17 cellular contexts compared by ENCODE assay signal in the genomic region with DNA sequence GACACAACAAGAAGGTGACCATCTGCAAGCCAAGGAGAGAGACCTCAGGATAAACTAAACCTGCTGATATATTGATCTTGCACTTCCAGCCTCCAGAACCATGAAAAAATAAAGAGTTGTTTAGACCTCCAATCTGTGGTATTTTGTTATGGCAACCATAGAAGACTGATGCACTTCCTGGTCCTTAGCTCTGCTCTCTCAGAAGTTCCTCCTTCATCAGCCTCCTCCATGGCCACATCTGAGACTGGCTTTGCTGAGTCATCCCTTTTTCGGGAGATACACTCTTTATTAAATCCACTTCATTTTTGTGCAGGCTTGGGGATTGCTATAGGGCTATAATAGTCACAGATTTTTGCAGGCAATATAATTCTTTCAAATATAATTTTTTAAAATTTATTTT.
DNase-seq lines count a peak whose midpoint lies in the region; ATAC-seq and TF ChIP-seq lines count a peak whose summit lies in the region.
"Had no signal": no experiment of that assay in that cellular context is flagged by ENCODE, and none has a peak within 500 bp of the region (broad histone marks: within the 10 kb centered on the region; RNA-seq: fewer than 3 reads in every experiment).

No MANE protein-coding gene starts in this region.

- H3K79me2 ChIP-seq in OCI-LY1 (ENCODE audit: insufficient read depth, low read length), result no peaks in the 10 kb centered on the region

- peaks cover 37% of the 10 kb centered on the region for H3K4me1 ChIP-seq in OCI-LY1 (ENCODE audit: insufficient read depth, low read length, severe bottlenecking)
- H3K4me1 ChIP-seq: thyroid gland had no signal

- H3K9ac ChIP-seq in OCI-LY1 (ENCODE audit: low read length), result no peak overlapping the region

- no peak overlapping the region for H3K27ac Mint-ChIP-seq in activated naive CD4-positive, alpha-beta T cell treated with anti-CD3 and anti-CD28 coated beads for 36 hours
- peak overlapping the region; percentile 41 for H3K27ac Mint-ChIP-seq in activated CD8-positive, alpha-beta T cell treated with anti-CD3 and anti-CD28 coated beads, Interleukin-2, amount 10 ng/mL, durations not matched to agents 7 days and 5 days
- H3K27ac Mint-ChIP-seq in stimulated activated naive CD8-positive, alpha-beta T cell treated with anti-CD3 and anti-CD28 coated beads, Interleukin-15, Interleukin-2, amounts not matched to agents 100 ng/mL and 50 ng/mL, for 24 hours, result peak overlapping the region; percentile 51
- H3K27ac Mint-ChIP-seq: memory B cell had no signal

- H2AFZ ChIP-seq in OCI-LY1 (ENCODE audit: low read length), result 0 out of 2 replicates have a peak overlapping the region, but pooled peaks have one; percentile 9

- H4K20me1 ChIP-seq in OCI-LY1 (ENCODE audit: insufficient read depth, low read length), result no peaks in the 10 kb centered on the region

- H3K4me1 Mint-ChIP-seq in activated naive CD4-positive, alpha-beta T cell treated with anti-CD3 and anti-CD28 coated beads for 36 hours (ENCODE audit: low read depth), result peaks cover 23% of the 10 kb centered on the region
- H3K4me1 Mint-ChIP-seq in activated CD8-positive, alpha-beta T cell treated with anti-CD3 and anti-CD28 coated beads, Interleukin-2, amount 10 ng/mL, durations not matched to agents 7 days and 5 days (ENCODE audit: low read depth), result peaks cover 26% of the 10 kb centered on the region
- H3K4me1 Mint-ChIP-seq in stimulated activated naive CD8-positive, alpha-beta T cell treated with anti-CD3 and anti-CD28 coated beads, Interleukin-15, Interleukin-2, amounts not matched to agents 100 ng/mL and 50 ng/mL, for 24 hours (ENCODE audit: low read depth), result peaks cover 44% of the 10 kb centered on the region

- no peak overlapping the region for H3K4me3 Mint-ChIP-seq in activated naive CD4-positive, alpha-beta T cell treated with anti-CD3 and anti-CD28 coated beads for 36 hours
- H3K4me3 Mint-ChIP-seq in activated CD8-positive, alpha-beta T cell treated with anti-CD3 and anti-CD28 coated beads, Interleukin-2, amount 10 ng/mL, durations not matched to agents 7 days and 5 days, result no peak overlapping the region
- H3K4me3 Mint-ChIP-seq in stimulated activated naive CD8-positive, alpha-beta T cell treated with anti-CD3 and anti-CD28 coated beads, Interleukin-15, Interleukin-2, amounts not matched to agents 100 ng/mL and 50 ng/mL, for 24 hours, result no peak overlapping the region
- H3K4me3 Mint-ChIP-seq: activated T-cell treated with anti-CD3 and anti-CD28 coated beads, Interleukin-2, amount 50 U/mL, for 4 hours; memory B cell had no signal

- no peak overlapping the region for H3K4me2 ChIP-seq in OCI-LY1 (ENCODE audit: low read length)

- H3K27me3 ChIP-seq in OCI-LY1 (ENCODE audit: insufficient read depth, low read length) (no peaks in the 10 kb centered on the region), brain microvascular endothelial cell (replicated peaks) (no peaks in the 10 kb centered on the region)
- H3K27me3 ChIP-seq: thyroid gland had no signal

- no peak for TF ChIP-seq CTCF in OCI-LY1 (IDR thresholded peaks at IDR 0.05; ENCODE audit: low read length)
- no peak for TF ChIP-seq CTCF in brain microvascular endothelial cell (IDR thresholded peaks at IDR 0.05; ENCODE audit: low read depth, low read length, missing control alignments)

- peak; percentile 76 for ATAC-seq in activated CD8-positive, alpha-beta T cell treated with anti-CD3 and anti-CD28 coated beads, Interleukin-2, amount 10 ng/mL, durations not matched to agents 7 days and 5 days
- ATAC-seq in HG02571 (IDR thresholded peaks at IDR 0.05; ENCODE audit: unreplicated experiment), result no peak
- ATAC-seq: activated T-cell treated with anti-CD3 and anti-CD28 coated beads, Interleukin-2, amount 50 U/mL, for 4 hours; right cardiac atrium had no signal

- H3F3A ChIP-seq in OCI-LY1 (ENCODE audit: insufficient read depth, low read length), result no peaks in the 10 kb centered on the region

- H3K27ac ChIP-seq in OCI-LY1 (ENCODE audit: low read depth, low read length, poor library complexity, severe bottlenecking) (peak overlapping the region; percentile 8), brain microvascular endothelial cell (no peak overlapping the region)
- H3K27ac ChIP-seq: thyroid gland had no signal

- peak; percentile 31 for DNase-seq in activated naive CD4-positive, alpha-beta T cell treated with anti-CD3 and anti-CD28 coated beads for 36 hours
- no peak for DNase-seq in activated naive CD4-positive, alpha-beta T cell treated with Interleukin-2 at 50 U/mL for 16 hours
- peak; percentile 31 for DNase-seq in activated CD8-positive, alpha-beta T cell treated with anti-CD3 and anti-CD28 coated beads, Interleukin-2, amount 10 ng/mL, durations not matched to agents 7 days and 5 days
- DNase-seq in brain microvascular endothelial cell, result no peak
- DNase-seq in activated T-cell treated with anti-CD3 and anti-CD28 coated beads, Interleukin-2, amount 50 U/mL, for 48 hours, result no peak
- DNase-seq: activated CD4-positive, alpha-beta T cell treated with anti-CD3 and anti-CD28 coated beads for 48 hours; activated T-cell treated with anti-CD3 and anti-CD28 coated beads, Interleukin-2, amount 50 U/mL, for 4 hours; anterior cingulate cortex; NCI-H146; NCI-H510A treated with DMSO at 0.1 percent for 48 hours; right cardiac atrium; stimulated activated CD4-positive, alpha-beta T cell treated with anti-CD3 and anti-CD28 coated beads, Interleukin-1b, Interleukin-23, amount 100 ng/mL, for 48 hours; thyroid gland had no signal

- H3K27me3 Mint-ChIP-seq in activated naive CD4-positive, alpha-beta T cell treated with anti-CD3 and anti-CD28 coated beads for 36 hours (ENCODE audit: low read depth), result no peaks in the 10 kb centered on the region
- H3K27me3 Mint-ChIP-seq in activated CD8-positive, alpha-beta T cell treated with anti-CD3 and anti-CD28 coated beads, Interleukin-2, amount 10 ng/mL, durations not matched to agents 7 days and 5 days (ENCODE audit: low read depth), result no peaks in the 10 kb centered on the region
- no peaks in the 10 kb centered on the region for H3K27me3 Mint-ChIP-seq in stimulated activated naive CD8-positive, alpha-beta T cell treated with anti-CD3 and anti-CD28 coated beads, Interleukin-15, Interleukin-2, amounts not matched to agents 100 ng/mL and 50 ng/mL, for 24 hours
- H3K27me3 Mint-ChIP-seq: memory B cell had no signal

- H3K36me3 ChIP-seq in OCI-LY1 (ENCODE audit: insufficient read depth, low read length) (no peaks in the 10 kb centered on the region; the same call in 1 of the 2 replicates), brain microvascular endothelial cell (replicated peaks) (no peaks in the 10 kb centered on the region)
- H3K36me3 ChIP-seq: thyroid gland had no signal

- H3K4me3 ChIP-seq in OCI-LY1 (ENCODE audit: low read depth, low read length, poor library complexity, severe bottlenecking), result no peak overlapping the region
- H3K4me3 ChIP-seq in brain microvascular endothelial cell (ENCODE audit: low read depth, low read length), result no peak overlapping the region
- H3K4me3 ChIP-seq: thyroid gland had no signal

- H3K9me2 ChIP-seq in OCI-LY1 (ENCODE audit: low read depth, low read length), result no peaks in the 10 kb centered on the region

- peaks cover 14% of the 10 kb centered on the region; the same call in 1 of the 2 replicates for H3K9me3 ChIP-seq in OCI-LY1 (ENCODE audit: low read length)
- H3K9me3 ChIP-seq: thyroid gland had no signal

- in situ Hi-C loops in brain microvascular endothelial cell (cut with HindIII; ENCODE audit: low pct_ligation_motif_present, low sequenced_read_pairs), result no loop called here

- POLR2A ChIA-PET in activated CD8-positive, alpha-beta T cell treated with anti-CD3 and anti-CD28 coated beads, Interleukin-2, amount 10 ng/mL, durations not matched to agents 7 days and 5 days (lab: Charles Lee), result interaction anchor here (1.4 kb wide), 1 partner anchor 89 kb away, joined by 4 read pairs; a partner anchor contains a TSS

- CTCF ChIA-PET in activated naive CD4-positive, alpha-beta T cell treated with anti-CD3 and anti-CD28 coated beads for 36 hours (lab: Charles Lee), result interaction anchor here (0.6 to 1.0 kb wide), 2 partner anchors 18 to 86 kb away, joined by 3 to 4 read pairs; no protein-coding TSS in a partner anchor
- CTCF ChIA-PET in activated CD8-positive, alpha-beta T cell treated with anti-CD3 and anti-CD28 coated beads, Interleukin-2, amount 10 ng/mL, durations not matched to agents 7 days and 5 days (lab: Charles Lee), result no interaction called here

- H3K9me3 Mint-ChIP-seq in activated naive CD4-positive, alpha-beta T cell treated with anti-CD3 and anti-CD28 coated beads for 36 hours, result peaks cover 21% of the 10 kb centered on the region
- H3K9me3 Mint-ChIP-seq in activated CD8-positive, alpha-beta T cell treated with anti-CD3 and anti-CD28 coated beads, Interleukin-2, amount 10 ng/mL, durations not matched to agents 7 days and 5 days (ENCODE audit: insufficient read depth), result peaks cover 4% of the 10 kb centered on the region
- H3K9me3 Mint-ChIP-seq in stimulated activated naive CD8-positive, alpha-beta T cell treated with anti-CD3 and anti-CD28 coated beads, Interleukin-15, Interleukin-2, amounts not matched to agents 100 ng/mL and 50 ng/mL, for 24 hours, result peaks cover 18% of the 10 kb centered on the region

- peaks cover 5% of the 10 kb centered on the region for H3K36me3 Mint-ChIP-seq in activated naive CD4-positive, alpha-beta T cell treated with anti-CD3 and anti-CD28 coated beads for 36 hours (ENCODE audit: low read depth)
- peaks cover 2% of the 10 kb centered on the region for H3K36me3 Mint-ChIP-seq in activated CD8-positive, alpha-beta T cell treated with anti-CD3 and anti-CD28 coated beads, Interleukin-2, amount 10 ng/mL, durations not matched to agents 7 days and 5 days (ENCODE audit: low read depth)
- H3K36me3 Mint-ChIP-seq in stimulated activated naive CD8-positive, alpha-beta T cell treated with anti-CD3 and anti-CD28 coated beads, Interleukin-15, Interleukin-2, amounts not matched to agents 100 ng/mL and 50 ng/mL, for 24 hours (ENCODE audit: low read depth), result peaks cover 15% of the 10 kb centered on the region

- intact Hi-C loops in activated naive CD4-positive, alpha-beta T cell treated with anti-CD3 and anti-CD28 coated beads for 36 hours (cut with micrococcal nuclease), result no loop called here

Comparison
In these comparisons a context has a peak if more than half of its experiments do, and no peak if none do; other contexts are left out.
1. DNase-seq: peak in activated naive CD4-positive, alpha-beta T cell treated with anti-CD3 and anti-CD28 coated beads for 36 hours (single experiment) and activated CD8-positive, alpha-beta T cell treated with anti-CD3 and anti-CD28 coated beads, Interleukin-2, amount 10 ng/mL, durations not matched to agents 7 days and 5 days (single experiment); none in activated naive CD4-positive, alpha-beta T cell treated with Interleukin-2 at 50 U/mL for 16 hours (single experiment), brain microvascular endothelial cell (single experiment) and activated T-cell treated with anti-CD3 and anti-CD28 coated beads, Interleukin-2, amount 50 U/mL, for 48 hours (0 of 2).